Comparison of ENCODE assay signal across 10 cellular contexts in genomic region chr1:26277719-26278118, GRCh38. TPM values are rescaled to one million over a fixed set of nuclear protein-coding genes. Genes with fewer than 3 reads are reported as not detected.
DNase-seq lines count a peak whose midpoint lies in the region; ATAC-seq, FAIRE-seq and TF ChIP-seq lines count a peak whose summit lies in the region.
"Had no signal": no experiment of that assay in that cellular context is flagged by ENCODE, and none has a peak within 500 bp of the region (broad histone marks: within the 10 kb centered on the region; RNA-seq: fewer than 3 reads in every experiment).

No MANE protein-coding gene starts in this region.

- no peak for TF ChIP-seq POLR2A in HepG2 (IDR thresholded peaks at IDR 0.05; ENCODE audit: insufficient read depth in 1 of 2, low read depth in 2 of 2, low read length in 2 of 2)

- peak overlapping the region; percentile 42 to 61 for H3K27ac ChIP-seq in liver (ENCODE audit: low read depth in 1 of 2, low read length in 2 of 2)
- no peak overlapping the region for H3K27ac ChIP-seq in HepG2 (ENCODE audit: extremely low read length, insufficient read depth, low read length)
- H3K27ac ChIP-seq in GM23338 (ENCODE audit: low read depth) = no peak overlapping the region

- TF ChIP-seq RAD21 in liver (IDR thresholded peaks at IDR 0.05) (no peak), HepG2 (CRISPR knock-in tag; IDR thresholded peaks at IDR 0.05) (no peak)

- in situ Hi-C loops in HepG2 (cut with HindIII; ENCODE audit: extremely low pct_ligation_motif_present, low pct_unique_long_range_greater_than_20kb) = no loop called here

- H3F3A ChIP-seq in GM23338 (replicated peaks; ENCODE audit: low read depth) = peaks cover 31% of the 10 kb centered on the region

- peaks cover 0 to 2% (median 0%) of the 10 kb centered on the region in 4 donors for H3K36me3 ChIP-seq in liver (ENCODE audit: control insufficient read depth in 4 of 4, insufficient read depth in 3 of 4, low read depth in 1 of 4, low read length in 3 of 4)
- H3K36me3 ChIP-seq in HepG2 (replicated peaks in 1 of 2; ENCODE audit: control insufficient read depth in 1 of 2, insufficient read depth in 2 of 2, low read length in 2 of 2) = peaks cover 14 to 44% of the 10 kb centered on the region in 2 experiments
- H3K36me3 ChIP-seq in GM23338 (ENCODE audit: insufficient read depth) = peaks cover 27% of the 10 kb centered on the region

- intact Hi-C loops in HepG2 (cut with micrococcal nuclease; ENCODE audit: unreplicated experiment) (no loop called here), MCF 10A (cut with micrococcal nuclease) (loop anchor here (2.0 to 5.0 kb wide), 2 partner anchors 29 to 165 kb away; partner anchors contain the start of genes PDIK1L and UBXN11)

- H3K36me3 Mint-ChIP-seq in MCF 10A (ENCODE audit: insufficient read depth, unreplicated experiment) (peaks cover 33% of the 10 kb centered on the region), GM23338 (ENCODE audit: low read depth) (peaks cover 60% of the 10 kb centered on the region)
- H3K36me3 Mint-ChIP-seq in naive thymus-derived CD8-positive, alpha-beta T cell = peaks cover 0 to 22% (median 8%) of the 10 kb centered on the region in 3 donors

- ATAC-seq in HepG2 = no peak
- no peak for ATAC-seq in naive thymus-derived CD8-positive, alpha-beta T cell
- no peak for ATAC-seq in GM23338

- H3K4me3 Mint-ChIP-seq in MCF 10A (ENCODE audit: unreplicated experiment) = peak overlapping the region; percentile 89
- H3K4me3 Mint-ChIP-seq in naive thymus-derived CD8-positive, alpha-beta T cell = peak overlapping the region in 2 of 10 donors; percentile 32 to 58
- H3K4me3 Mint-ChIP-seq in GM23338 = no peak overlapping the region

- H3K9me3 ChIP-seq in liver (ENCODE audit: control insufficient read depth in 4 of 4, low read length in 3 of 4) = no peaks in the 10 kb centered on the region
- H3K9me3 ChIP-seq in HepG2 (ENCODE audit: low read length) = no peaks in the 10 kb centered on the region

- POLR2A ChIA-PET in HepG2 (lab: Yijun Ruan, JAX) = no interaction called here
- POLR2A ChIA-PET in MCF 10A (lab: Yijun Ruan, JAX) = interaction anchor here (0.7 to 8.9 kb wide), 11 partner anchors 11 to 243 kb away, joined by 3 to 83 read pairs (median 5); partner anchors contain the start of genes CEP85, CNKSR1, DHDDS and HMGN2
- POLR2A ChIA-PET in naive thymus-derived CD8-positive, alpha-beta T cell (lab: Charles Lee) = interaction anchor here (1.0 to 30.4 kb wide), 3 partner anchors 11 to 40 kb away, joined by 3 to 2161 read pairs (median 197); partner anchors contain the start of genes CD52 and UBXN11

- CTCF ChIA-PET in HepG2 (lab: Yijun Ruan, JAX; ENCODE audit: low intra/inter-chr PET ratio, low total read pairs) = interaction anchor here (1.5 kb wide), 1 partner anchor 8 kb away, joined by 3 read pairs; no protein-coding TSS in a partner anchor
- CTCF ChIA-PET in MCF 10A (lab: Yijun Ruan, JAX) = interaction anchor here (0.9 to 6.5 kb wide), 8 partner anchors 44 to 192 kb away, joined by 3 to 51 read pairs (median 6); partner anchors contain the start of gene ZNF593

- H3K27me3 ChIP-seq in liver (ENCODE audit: control insufficient read depth in 4 of 4, insufficient read depth in 4 of 4, low read length in 3 of 4) (no peaks in the 10 kb centered on the region), HepG2 (ENCODE audit: control insufficient read depth in 1 of 2, insufficient read depth in 2 of 2, low read length in 2 of 2) (no peaks in the 10 kb centered on the region), GM23338 (ENCODE audit: insufficient read depth) (no peaks in the 10 kb centered on the region)

- BruUV-seq in HepG2 (replicated peaks; lab: Mats Ljungman, UMichigan) = no TSS peak
- no TSS peak for BruUV-seq in MCF 10A (replicated peaks; lab: Mats Ljungman, UMichigan)

- WGBS in liver = 84% methylated on average over 1 of the region's 1 CpG
- WGBS in HepG2 (ENCODE audit: low lambda C conversion rate) = 100% methylated on average over 1 of the region's 1 CpG

- H3K9ac ChIP-seq in liver (ENCODE audit: low read depth in 1 of 2, low read length in 2 of 2) (no peak overlapping the region), HepG2 (ENCODE audit: insufficient read depth, low read depth, low read length) (no peak overlapping the region)

- TF ChIP-seq CTCF in liver (IDR thresholded peaks at IDR 0.05; ENCODE audit: low read depth, low read length, missing input control) = no peak
- no peak for TF ChIP-seq CTCF in HepG2 (CRISPR knock-in tag; IDR thresholded peaks at IDR 0.05)
- no peak for TF ChIP-seq CTCF in MCF 10A (IDR thresholded peaks at IDR 0.05; ENCODE audit: unreplicated experiment)
- TF ChIP-seq CTCF in GM23338 (conservative IDR thresholded peaks at IDR 0.05; ENCODE audit: low read depth in 2 of 2) = no peak

- H3K4me1 Mint-ChIP-seq in MCF 10A (ENCODE audit: insufficient read depth, unreplicated experiment) = peaks cover 69% of the 10 kb centered on the region
- peaks cover 34 to 75% (median 70%) of the 10 kb centered on the region in 4 donors for H3K4me1 Mint-ChIP-seq in naive thymus-derived CD8-positive, alpha-beta T cell
- H3K4me1 Mint-ChIP-seq in GM23338 = peaks cover 44% of the 10 kb centered on the region

- TF ChIP-seq EP300 in HepG2 (IDR thresholded peaks at IDR 0.05; ENCODE audit: low read depth in 2 of 2, low read length in 2 of 2) (no peak), HepG2 (CRISPR knock-in tag; IDR thresholded peaks at IDR 0.05; ENCODE audit: borderline replicate concordance) (no peak)

- peaks cover 17 to 54% (median 33%) of the 10 kb centered on the region in 4 donors for H3K4me1 ChIP-seq in liver (ENCODE audit: control insufficient read depth in 4 of 4, insufficient read depth in 4 of 4, low read length in 3 of 4)
- H3K4me1 ChIP-seq in HepG2 (ENCODE audit: insufficient read depth, low read length) = peaks cover 39% of the 10 kb centered on the region
- H3K4me1 ChIP-seq in GM23338 (ENCODE audit: insufficient read depth) = peaks cover 15% of the 10 kb centered on the region

- no peaks in the 10 kb centered on the region for H3K27me3 Mint-ChIP-seq in MCF 10A (ENCODE audit: insufficient read depth, unreplicated experiment)
- H3K27me3 Mint-ChIP-seq in naive thymus-derived CD8-positive, alpha-beta T cell = no peaks in the 10 kb centered on the region
- H3K27me3 Mint-ChIP-seq in GM23338 (ENCODE audit: insufficient read depth, low read depth, poor library complexity) = peaks cover 20% of the 10 kb centered on the region

- no peaks in the 10 kb centered on the region for H3K9me2 ChIP-seq in GM23338 (ENCODE audit: insufficient read depth)

- H3K9me3 Mint-ChIP-seq in MCF 10A (ENCODE audit: unreplicated experiment) = no peaks in the 10 kb centered on the region
- H3K9me3 Mint-ChIP-seq in naive thymus-derived CD8-positive, alpha-beta T cell = no peaks in the 10 kb centered on the region
- H3K9me3 Mint-ChIP-seq in GM23338 = no peaks in the 10 kb centered on the region; the same call in 2 of the 3 replicates

- H3K79me2 ChIP-seq in HepG2 (ENCODE audit: insufficient read depth, low read length) (no peaks in the 10 kb centered on the region), GM23338 (replicated peaks; ENCODE audit: insufficient read depth) (no peaks in the 10 kb centered on the region)

- FAIRE-seq in HepG2 (lab: Jason Lieb, UNC) = no peak

- H4K20me1 ChIP-seq in HepG2 (ENCODE audit: insufficient read depth, low read length) (no peaks in the 10 kb centered on the region), GM23338 (replicated peaks; ENCODE audit: insufficient read depth) (no peaks in the 10 kb centered on the region; the same call in 1 of the 2 replicates)

- H3K27ac Mint-ChIP-seq in MCF 10A (ENCODE audit: low read depth, unreplicated experiment) (peak overlapping the region; percentile 89), GM23338 (no peak overlapping the region)
- H3K27ac Mint-ChIP-seq in naive thymus-derived CD8-positive, alpha-beta T cell = peak overlapping the region in 9 of 10 donors; percentile 85 to 98 (median 95)

- H2AFZ ChIP-seq in HepG2 (ENCODE audit: low read length) (no peak overlapping the region), GM23338 (no peak overlapping the region)

- H3K4me3 ChIP-seq in liver (ENCODE audit: low read depth in 1 of 3, low read length in 3 of 3) (no peak overlapping the region), HepG2 (replicated peaks in 1 of 3; ENCODE audit: insufficient read depth in 1 of 3, low read depth in 2 of 3, low read length in 3 of 3) (no peak overlapping the region), GM23338 (no peak overlapping the region)

- H3K4me2 ChIP-seq in HepG2 (ENCODE audit: low read depth, low read length) (no peak overlapping the region), GM23338 (no peak overlapping the region)

- DNase-seq in HepG2 (ENCODE audit: low spot score) = no peak
- no peak for DNase-seq in MCF 10A (ENCODE audit: unreplicated experiment)
- no peak for DNase-seq in naive thymus-derived CD8-positive, alpha-beta T cell
- DNase-seq in UCSD-AML1 (lab: John Stamatoyannopoulos, UW; ENCODE audit: unreplicated experiment) = no peak
- no peak for DNase-seq in mesenteric fat pad (ENCODE audit: low spot score)
- DNase-seq in GM23338 (ENCODE audit: low spot score) = no peak
- no peak for DNase-seq in SKM-1 treated with dmso at 0.1 percent for 144 hours (lab: John Stamatoyannopoulos, UW; ENCODE audit: unreplicated experiment)
- DNase-seq: activated CD4-positive, alpha-beta T cell treated with anti-CD3 and anti-CD28 coated beads for 48 hours; KBM-7 had no signal

RNA-seq across cellular contexts. Expression of gene SH3BGRL3, which starts 2.2 kb away (rescaled TPM):
- 10 to 100 TPM in 1 of 2 donors, 1 to 10 TPM in 1; 4.5 to 10.0 TPM for total RNA-seq in liver
- polyA plus RNA-seq in liver = 10 to 100 TPM; 36.0 to 93.2 TPM
- 12.2 and 13.4 TPM in 2 replicates for total RNA-seq in HepG2 (2016; rRNA removed; fragmentation: Illumina TruSeq; extraction: Trizol)
- total RNA-seq in HepG2 (2016; cell fraction: cytosol; rRNA removed; fragmentation: Illumina TruSeq; extraction: Trizol; ENCODE audit: low read depth) = 14.0 and 29.7 TPM in 2 replicates
- 11.6 and 11.8 TPM in 2 replicates for total RNA-seq in HepG2 (2016; cell fraction: insoluble cytoplasmic fraction; rRNA removed; fragmentation: Illumina TruSeq; extraction: Trizol)
- 15.8 and 28.5 TPM in 2 replicates for total RNA-seq in HepG2 (2016; cell fraction: membrane; rRNA removed; fragmentation: Illumina TruSeq; extraction: Trizol)
- 5.2 and 6.0 TPM in 2 replicates for total RNA-seq in HepG2 (2016; cell fraction: nucleus; rRNA removed; fragmentation: Illumina TruSeq; extraction: Trizol)
- 11.4 and 11.5 TPM in 2 replicates for polyA plus RNA-seq in HepG2 (2011; rRNA removed)
- polyA plus RNA-seq in HepG2 (2011; cell fraction: cytosol; rRNA removed) = 10.4 and 12.2 TPM in 2 replicates
- 7.5 and 8.3 TPM in 2 replicates for polyA plus RNA-seq in HepG2 (2011; cell fraction: nucleus; rRNA removed)
- 12.3 and 13.0 TPM in 2 replicates for polyA plus RNA-seq in HepG2 (2012)
- polyA plus RNA-seq in HepG2 (2016; cell fraction: cytosol; fragmentation: Illumina TruSeq; extraction: Trizol; ENCODE audit: low read depth) = 64.3 and 100 TPM in 2 replicates
- polyA plus RNA-seq in HepG2 (2016; cell fraction: insoluble cytoplasmic fraction; fragmentation: Illumina TruSeq; extraction: Trizol; ENCODE audit: low read depth) = 24.8 and 47.8 TPM in 2 replicates
- polyA plus RNA-seq in HepG2 (2016; cell fraction: membrane; fragmentation: Illumina TruSeq; extraction: Trizol; ENCODE audit: low read depth) = 72.1 and 88.4 TPM in 2 replicates
- polyA plus RNA-seq in HepG2 (2016; cell fraction: nucleus; fragmentation: Illumina TruSeq; extraction: Trizol; ENCODE audit: insufficient read depth, low read depth) = 16.4 and 20.4 TPM in 2 replicates
- 26.8 and 67.6 TPM in 2 replicates for polyA minus RNA-seq in HepG2 (2011; rRNA and poly(A)+ RNA removed; ENCODE audit: low replicate concordance)
- 8.1 and 10.8 TPM in 2 replicates for polyA minus RNA-seq in HepG2 (2011; cell fraction: cytosol; rRNA and poly(A)+ RNA removed)
- 8.5 and 9.8 TPM in 2 replicates for polyA minus RNA-seq in HepG2 (2011; cell fraction: nucleus; rRNA and poly(A)+ RNA removed)
- total RNA-seq in MCF 10A (2022) = 133 and 170 TPM in 2 replicates
- 100 to 1,000 TPM; 250 to 255 TPM for total RNA-seq in naive thymus-derived CD8-positive, alpha-beta T cell
- 100 to 1,000 TPM; 805 to 925 (median 916) TPM for polyA plus RNA-seq in naive thymus-derived CD8-positive, alpha-beta T cell
- 229 TPM for total RNA-seq in mesenteric fat pad
- total RNA-seq in GM23338 (2014; rRNA removed; shearing (Covaris generic)) = 28.9 and 30.9 TPM in 2 replicates
- polyA plus RNA-seq in GM23338 (2016; fragmentation: Nextera tagmentation; extraction: Ambion mirVana) = 370 and 378 TPM in 2 replicates

RNA-seq across cellular contexts. Expression of gene UBXN11, which starts 28.7 kb away (rescaled TPM):
- total RNA-seq in liver = 1 to 10 TPM; 3.0 to 9.5 TPM
- 1 to 10 TPM; 5.7 to 8.9 TPM for polyA plus RNA-seq in liver
- total RNA-seq in HepG2 (2016; rRNA removed; fragmentation: Illumina TruSeq; extraction: Trizol) = 3.2 and 9.3 TPM in 2 replicates
- total RNA-seq in HepG2 (2016; cell fraction: cytosol; rRNA removed; fragmentation: Illumina TruSeq; extraction: Trizol; ENCODE audit: low read depth) = 4.9 and 5.3 TPM in 2 replicates
- total RNA-seq in HepG2 (2016; cell fraction: insoluble cytoplasmic fraction; rRNA removed; fragmentation: Illumina TruSeq; extraction: Trizol) = 3.0 and 8.5 TPM in 2 replicates
- 4.4 and 5.7 TPM in 2 replicates for total RNA-seq in HepG2 (2016; cell fraction: membrane; rRNA removed; fragmentation: Illumina TruSeq; extraction: Trizol)
- total RNA-seq in HepG2 (2016; cell fraction: nucleus; rRNA removed; fragmentation: Illumina TruSeq; extraction: Trizol) = 15.9 and 19.3 TPM in 2 replicates
- 10.3 and 10.4 TPM in 2 replicates for polyA plus RNA-seq in HepG2 (2011; rRNA removed)
- polyA plus RNA-seq in HepG2 (2011; cell fraction: cytosol; rRNA removed) = 3.0 and 5.8 TPM in 2 replicates
- 81.6 and 111 TPM in 2 replicates for polyA plus RNA-seq in HepG2 (2011; cell fraction: nucleus; rRNA removed)
- 4.8 and 5.2 TPM in 2 replicates for polyA plus RNA-seq in HepG2 (2012)
- 7.2 and 9.0 TPM in 2 replicates for polyA plus RNA-seq in HepG2 (2016; cell fraction: cytosol; fragmentation: Illumina TruSeq; extraction: Trizol; ENCODE audit: low read depth)
- 6.4 and 8.0 TPM in 2 replicates for polyA plus RNA-seq in HepG2 (2016; cell fraction: insoluble cytoplasmic fraction; fragmentation: Illumina TruSeq; extraction: Trizol; ENCODE audit: low read depth)
- polyA plus RNA-seq in HepG2 (2016; cell fraction: membrane; fragmentation: Illumina TruSeq; extraction: Trizol; ENCODE audit: low read depth) = 8.8 and 9.0 TPM in 2 replicates
- 64.2 and 68.2 TPM in 2 replicates for polyA plus RNA-seq in HepG2 (2016; cell fraction: nucleus; fragmentation: Illumina TruSeq; extraction: Trizol; ENCODE audit: insufficient read depth, low read depth)
- polyA minus RNA-seq in HepG2 (2011; rRNA and poly(A)+ RNA removed; ENCODE audit: low replicate concordance) = 4.3 and 43.2 TPM in 2 replicates
- 1.2 and 2.0 TPM in 2 replicates for polyA minus RNA-seq in HepG2 (2011; cell fraction: cytosol; rRNA and poly(A)+ RNA removed)
- 8.6 and 11.5 TPM in 2 replicates for polyA minus RNA-seq in HepG2 (2011; cell fraction: nucleus; rRNA and poly(A)+ RNA removed)
- 17.7 and 20.3 TPM in 2 replicates for total RNA-seq in MCF 10A (2022)
- total RNA-seq in naive thymus-derived CD8-positive, alpha-beta T cell = 100 to 1,000 TPM; 121 to 129 TPM
- 10 to 100 TPM in 2 of 3 donors, 1 to 10 TPM in 1; 9.1 to 14.7 (median 12.4) TPM for polyA plus RNA-seq in naive thymus-derived CD8-positive, alpha-beta T cell
- 22.2 TPM for total RNA-seq in mesenteric fat pad
- total RNA-seq in GM23338 (2014; rRNA removed; shearing (Covaris generic)) = 8.0 and 9.4 TPM in 2 replicates
- 7.3 and 8.3 TPM in 2 replicates for polyA plus RNA-seq in GM23338 (2016; fragmentation: Nextera tagmentation; extraction: Ambion mirVana)

RNA-seq across cellular contexts. Expression of gene CD52, which starts 40.0 kb away (rescaled TPM):
- 1 to 10 TPM; 1.7 to 4.0 TPM for total RNA-seq in liver
- polyA plus RNA-seq in liver = 10 to 100 TPM; 13.8 to 16.4 TPM
- not detected in 2 replicates for total RNA-seq in HepG2 (2016; rRNA removed; fragmentation: Illumina TruSeq; extraction: Trizol)
- total RNA-seq in HepG2 (2016; cell fraction: cytosol; rRNA removed; fragmentation: Illumina TruSeq; extraction: Trizol; ENCODE audit: low read depth) = not detected in 2 replicates
- total RNA-seq in HepG2 (2016; cell fraction: insoluble cytoplasmic fraction; rRNA removed; fragmentation: Illumina TruSeq; extraction: Trizol) = not detected in 2 replicates
- not detected in 2 replicates for total RNA-seq in HepG2 (2016; cell fraction: membrane; rRNA removed; fragmentation: Illumina TruSeq; extraction: Trizol)
- not detected in 2 replicates for total RNA-seq in HepG2 (2016; cell fraction: nucleus; rRNA removed; fragmentation: Illumina TruSeq; extraction: Trizol)
- 0.32 and 0.93 TPM in 2 replicates for polyA plus RNA-seq in HepG2 (2011; rRNA removed)
- polyA plus RNA-seq in HepG2 (2011; cell fraction: cytosol; rRNA removed) = 0.81 TPM in 2 replicates
- not detected in 2 replicates for polyA plus RNA-seq in HepG2 (2011; cell fraction: nucleus; rRNA removed)
- polyA plus RNA-seq in HepG2 (2012) = not detected in 2 replicates
- not detected in 2 replicates for polyA plus RNA-seq in HepG2 (2016; cell fraction: cytosol; fragmentation: Illumina TruSeq; extraction: Trizol; ENCODE audit: low read depth)
- polyA plus RNA-seq in HepG2 (2016; cell fraction: insoluble cytoplasmic fraction; fragmentation: Illumina TruSeq; extraction: Trizol; ENCODE audit: low read depth) = not detected in 2 replicates
- polyA plus RNA-seq in HepG2 (2016; cell fraction: membrane; fragmentation: Illumina TruSeq; extraction: Trizol; ENCODE audit: low read depth) = not detected in 2 replicates
- not detected in 2 replicates for polyA plus RNA-seq in HepG2 (2016; cell fraction: nucleus; fragmentation: Illumina TruSeq; extraction: Trizol; ENCODE audit: insufficient read depth, low read depth)
- 0.44 and 1.2 TPM in 2 replicates for polyA minus RNA-seq in HepG2 (2011; rRNA and poly(A)+ RNA removed; ENCODE audit: low replicate concordance)
- not detected in 2 replicates for polyA minus RNA-seq in HepG2 (2011; cell fraction: cytosol; rRNA and poly(A)+ RNA removed)
- polyA minus RNA-seq in HepG2 (2011; cell fraction: nucleus; rRNA and poly(A)+ RNA removed) = not detected in 2 replicates
- total RNA-seq in MCF 10A (2022) = not detected in 2 replicates
- 100 to 1,000 TPM; 772 to 847 TPM for total RNA-seq in naive thymus-derived CD8-positive, alpha-beta T cell
- polyA plus RNA-seq in naive thymus-derived CD8-positive, alpha-beta T cell = 1,000 to 10,000 TPM; 6,330 to 6,863 (median 6,804) TPM
- total RNA-seq in mesenteric fat pad = 27.1 TPM
- total RNA-seq in GM23338 (2014; rRNA removed; shearing (Covaris generic)) = not detected in 2 replicates
- polyA plus RNA-seq in GM23338 (2016; fragmentation: Nextera tagmentation; extraction: Ambion mirVana) = 7.3 and 9.6 TPM in 2 replicates

RNA-seq across cellular contexts. Expression of gene CEP85, which starts 43.7 kb away (rescaled TPM):
- 10 to 100 TPM in 1 of 2 donors, 1 to 10 TPM in 1; 7.3 to 14.6 TPM for total RNA-seq in liver
- polyA plus RNA-seq in liver = 1 to 10 TPM; 2.6 to 3.4 TPM
- 22.4 and 26.7 TPM in 2 replicates for total RNA-seq in HepG2 (2016; rRNA removed; fragmentation: Illumina TruSeq; extraction: Trizol)
- total RNA-seq in HepG2 (2016; cell fraction: cytosol; rRNA removed; fragmentation: Illumina TruSeq; extraction: Trizol; ENCODE audit: low read depth) = 15.6 and 16.7 TPM in 2 replicates
- 22.3 and 26.3 TPM in 2 replicates for total RNA-seq in HepG2 (2016; cell fraction: insoluble cytoplasmic fraction; rRNA removed; fragmentation: Illumina TruSeq; extraction: Trizol)
- 10.6 and 12.9 TPM in 2 replicates for total RNA-seq in HepG2 (2016; cell fraction: membrane; rRNA removed; fragmentation: Illumina TruSeq; extraction: Trizol)
- 27.6 and 32.8 TPM in 2 replicates for total RNA-seq in HepG2 (2016; cell fraction: nucleus; rRNA removed; fragmentation: Illumina TruSeq; extraction: Trizol)
- polyA plus RNA-seq in HepG2 (2011; rRNA removed) = 16.1 and 16.9 TPM in 2 replicates
- polyA plus RNA-seq in HepG2 (2011; cell fraction: cytosol; rRNA removed) = 11.2 and 11.4 TPM in 2 replicates
- 40.1 and 42.3 TPM in 2 replicates for polyA plus RNA-seq in HepG2 (2011; cell fraction: nucleus; rRNA removed)
- polyA plus RNA-seq in HepG2 (2012) = 8.8 and 10.7 TPM in 2 replicates
- 0.88 and 0.92 TPM in 2 replicates for polyA plus RNA-seq in HepG2 (2016; cell fraction: cytosol; fragmentation: Illumina TruSeq; extraction: Trizol; ENCODE audit: low read depth)
- 16.4 and 17.2 TPM in 2 replicates for polyA plus RNA-seq in HepG2 (2016; cell fraction: insoluble cytoplasmic fraction; fragmentation: Illumina TruSeq; extraction: Trizol; ENCODE audit: low read depth)
- 2.2 and 2.6 TPM in 2 replicates for polyA plus RNA-seq in HepG2 (2016; cell fraction: membrane; fragmentation: Illumina TruSeq; extraction: Trizol; ENCODE audit: low read depth)
- 49.8 and 50.1 TPM in 2 replicates for polyA plus RNA-seq in HepG2 (2016; cell fraction: nucleus; fragmentation: Illumina TruSeq; extraction: Trizol; ENCODE audit: insufficient read depth, low read depth)
- polyA minus RNA-seq in HepG2 (2011; rRNA and poly(A)+ RNA removed; ENCODE audit: low replicate concordance) = 19.0 and 44.1 TPM in 2 replicates
- 8.7 and 9.0 TPM in 2 replicates for polyA minus RNA-seq in HepG2 (2011; cell fraction: cytosol; rRNA and poly(A)+ RNA removed)
- polyA minus RNA-seq in HepG2 (2011; cell fraction: nucleus; rRNA and poly(A)+ RNA removed) = 24.2 and 25.1 TPM in 2 replicates
- total RNA-seq in MCF 10A (2022) = 11.1 and 12.2 TPM in 2 replicates
- 10 to 100 TPM; 18.8 to 21.9 TPM for total RNA-seq in naive thymus-derived CD8-positive, alpha-beta T cell
- 1 to 10 TPM; 3.9 to 9.8 (median 5.1) TPM for polyA plus RNA-seq in naive thymus-derived CD8-positive, alpha-beta T cell
- 3.5 TPM for total RNA-seq in mesenteric fat pad
- 26.1 and 36.8 TPM in 2 replicates for total RNA-seq in GM23338 (2014; rRNA removed; shearing (Covaris generic))
- polyA plus RNA-seq in GM23338 (2016; fragmentation: Nextera tagmentation; extraction: Ambion mirVana) = 11.6 and 12.8 TPM in 2 replicates

Comparison
In these comparisons a context has a peak if more than half of its experiments do, and no peak if none do; other contexts are left out.
1. H3K27ac ChIP-seq: peak in liver (2 of 2); none in HepG2 (single experiment) and GM23338 (single experiment).
2. RNA of gene CD52, which starts 40.0 kb away (total RNA-seq): 772 to 847 TPM in naive thymus-derived CD8-positive, alpha-beta T cell; 27.1 TPM in mesenteric fat pad (single experiment), 1.7 to 4.0 TPM in liver, not detected in HepG2, not detected in MCF 10A and not detected in GM23338; every median in the first group is over 10 times any median in the second.